ENCODE assay signal across 20 cellular contexts in genomic region chr15:70314652-70315051, GRCh38.
DNase-seq lines count a peak whose midpoint lies in the region; ATAC-seq and TF ChIP-seq lines count a peak whose summit lies in the region.
"Had no signal": no experiment of that assay in that cellular context is flagged by ENCODE, and none has a peak within 500 bp of the region (broad histone marks: within the 10 kb centered on the region; RNA-seq: fewer than 3 reads in every experiment).

No MANE protein-coding gene starts in this region.

- DNase-seq in H7 (peak; percentile 37), WTC11 (ENCODE audit: low spot score) (no peak), esophagus muscularis mucosa (ENCODE audit: extremely low spot score) (peak; percentile 53), mesothelial cell of epicardium (ENCODE audit: low spot score in 2 of 2, unreplicated experiment in 2 of 2) (no peak), NCI-H1092 treated with DMSO at 0.1 percent for 48 hours (lab: John Stamatoyannopoulos, UW) (no peak), GM19240 (ENCODE audit: insufficient read length, low spot score) (no peak)
- DNase-seq in activated CD4-positive, alpha-beta T cell treated with anti-CD3 and anti-CD28 coated beads for 36 hours = no peak
- DNase-seq: 8988T; Calu3; CD4-positive, alpha-beta memory T cell; DMS79 treated with DMSO at 0.1 percent for 48 hours; GF-D8; GOT3; KBM-7 had no signal

- H3K27me3 Mint-ChIP-seq in WTC11 (ENCODE audit: low read depth) = no peaks in the 10 kb centered on the region
- H3K27me3 Mint-ChIP-seq in mesothelial cell of epicardium (ENCODE audit: low read depth) = no peaks in the 10 kb centered on the region
- no peaks in the 10 kb centered on the region for H3K27me3 Mint-ChIP-seq in activated CD4-positive, alpha-beta T cell treated with anti-CD3 and anti-CD28 coated beads for 36 hours
- H3K27me3 Mint-ChIP-seq: CD4-positive, alpha-beta memory T cell had no signal

- TF ChIP-seq CTCF in WTC11 (IDR thresholded peaks at IDR 0.05) = no peak
- TF ChIP-seq CTCF in esophagus muscularis mucosa (IDR thresholded peaks at IDR 0.05) = no peak
- TF ChIP-seq CTCF in mesothelial cell of epicardium (IDR thresholded peaks at IDR 0.05; ENCODE audit: unreplicated experiment) = no peak

- ATAC-seq in WTC11 = peak; percentile 77
- no peak for ATAC-seq in activated CD4-positive, alpha-beta T cell treated with anti-CD3 and anti-CD28 coated beads for 36 hours
- ATAC-seq: HepG2 had no signal

- H3K36me3 Mint-ChIP-seq in WTC11 (no peaks in the 10 kb centered on the region; the same call in 1 of the 2 replicates), mesothelial cell of epicardium (peaks cover 2% of the 10 kb centered on the region)
- no peaks in the 10 kb centered on the region for H3K36me3 Mint-ChIP-seq in activated CD4-positive, alpha-beta T cell treated with anti-CD3 and anti-CD28 coated beads for 36 hours (ENCODE audit: low read depth)
- H3K36me3 Mint-ChIP-seq: CD4-positive, alpha-beta memory T cell; IgD-negative memory B cell had no signal

- H3K4me3 Mint-ChIP-seq in WTC11 (no peak overlapping the region), mesothelial cell of epicardium (no peak overlapping the region)
- H3K4me3 Mint-ChIP-seq in activated CD4-positive, alpha-beta T cell treated with anti-CD3 and anti-CD28 coated beads for 36 hours = no peak overlapping the region
- H3K4me3 Mint-ChIP-seq: CD14-positive monocyte; CD4-positive, alpha-beta memory T cell had no signal

- H3K9me3 ChIP-seq in esophagus muscularis mucosa = no peaks in the 10 kb centered on the region
- H3K9me3 ChIP-seq: BLaER1, HAP-1 had no signal

- CTCF ChIA-PET in WTC11 (lab: Charles Lee) = interaction anchor here (1.3 kb wide), 1 partner anchor 152 kb away, joined by 4 read pairs; no protein-coding TSS in a partner anchor
- CTCF ChIA-PET in activated CD4-positive, alpha-beta T cell treated with anti-CD3 and anti-CD28 coated beads for 36 hours (lab: Charles Lee) = no interaction called here

- POLR2A ChIA-PET in WTC11 (lab: Charles Lee) = no interaction called here
- POLR2A ChIA-PET in activated CD4-positive, alpha-beta T cell treated with anti-CD3 and anti-CD28 coated beads for 36 hours (lab: Charles Lee) = no interaction called here

- H3K9me3 Mint-ChIP-seq in WTC11 = 0 out of 2 replicates have a peak, but pooled peaks cover 3% of the 10 kb centered on the region
- peaks cover 5% of the 10 kb centered on the region for H3K9me3 Mint-ChIP-seq in mesothelial cell of epicardium
- no peaks in the 10 kb centered on the region for H3K9me3 Mint-ChIP-seq in activated CD4-positive, alpha-beta T cell treated with anti-CD3 and anti-CD28 coated beads for 36 hours (ENCODE audit: low read depth)
- H3K9me3 Mint-ChIP-seq: CD14-positive monocyte had no signal

- H3K27ac Mint-ChIP-seq in WTC11 = no peak overlapping the region
- no peak overlapping the region for H3K27ac Mint-ChIP-seq in mesothelial cell of epicardium
- no peak overlapping the region for H3K27ac Mint-ChIP-seq in activated CD4-positive, alpha-beta T cell treated with anti-CD3 and anti-CD28 coated beads for 36 hours
- H3K27ac Mint-ChIP-seq: CD14-positive monocyte; CD4-positive, alpha-beta memory T cell; IgD-negative memory B cell had no signal

- H3K36me3 ChIP-seq in H7 (replicated peaks; ENCODE audit: control insufficient read depth, insufficient read depth, low read length) (no peaks in the 10 kb centered on the region), esophagus muscularis mucosa (no peaks in the 10 kb centered on the region)
- H3K36me3 ChIP-seq: BLaER1, HAP-1 had no signal

- intact Hi-C loops in esophagus muscularis mucosa (cut with DNase I) = loop anchor here (5.0 kb wide), 1 partner anchor 42 kb away; no protein-coding TSS in a partner anchor
- intact Hi-C loops in activated CD4-positive, alpha-beta T cell treated with anti-CD3 and anti-CD28 coated beads for 36 hours (cut with DNase I, micrococcal nuclease) = no loop called here

- WGBS in esophagus muscularis mucosa = 91% methylated on average over 3 of the region's 3 CpGs

- TF ChIP-seq EP300 in esophagus muscularis mucosa (IDR thresholded peaks at IDR 0.05) = no peak

- H3K27ac ChIP-seq in esophagus muscularis mucosa (replicated peaks in 1 of 4) = no peak overlapping the region
- H3K27ac ChIP-seq: BLaER1, HL-60 had no signal

- H3K27me3 ChIP-seq in H7 (ENCODE audit: control insufficient read depth, insufficient read depth, low read length) (no peaks in the 10 kb centered on the region), esophagus muscularis mucosa (no peaks in the 10 kb centered on the region)
- H3K27me3 ChIP-seq: BLaER1 had no signal

- peaks cover 0 to 11% (median 5%) of the 10 kb centered on the region in 4 donors for H3K4me1 ChIP-seq in esophagus muscularis mucosa
- H3K4me1 ChIP-seq: HAP-1 had no signal

- peaks cover 18% of the 10 kb centered on the region for H3K4me1 Mint-ChIP-seq in WTC11
- peaks cover 39% of the 10 kb centered on the region for H3K4me1 Mint-ChIP-seq in mesothelial cell of epicardium
- no peaks in the 10 kb centered on the region for H3K4me1 Mint-ChIP-seq in activated CD4-positive, alpha-beta T cell treated with anti-CD3 and anti-CD28 coated beads for 36 hours

- H3K4me3 ChIP-seq in H7 (ENCODE audit: insufficient read depth, low read depth, low read length) (no peak overlapping the region), esophagus muscularis mucosa (no peak overlapping the region)
- H3K4me3 ChIP-seq: BLaER1, HAP-1 had no signal

- no peak for TF ChIP-seq POLR2A in esophagus muscularis mucosa (IDR thresholded peaks at IDR 0.05; ENCODE audit: low read depth)

TF ChIP-seq in WTC11, 78 proteins besides CTCF, POLR2A, EP300 and RAD21:
- no peak for TF ChIP-seq SMAD4 (CRISPR knock-in tag; IDR thresholded peaks at IDR 0.05)
- TF ChIP-seq ELF4 (CRISPR knock-in tag; IDR thresholded peaks at IDR 0.05; ENCODE audit: low read depth) = no peak
- TF ChIP-seq CBFB (CRISPR knock-in tag; IDR thresholded peaks at IDR 0.05; ENCODE audit: low read depth) = no peak
- peak; percentile 77; the same call in 1 of the 2 replicates for TF ChIP-seq ZNF317 (CRISPR knock-in tag; IDR thresholded peaks at IDR 0.05; ENCODE audit: borderline replicate concordance, low read depth)
TF ChIP-seq in WTC11: peak in this region for 1.

Comparison
In these comparisons a context has a peak if more than half of its experiments do, and no peak if none do; other contexts are left out.
1. DNase-seq: peak in H7 (single experiment) and esophagus muscularis mucosa (single experiment); none in WTC11 (single experiment), mesothelial cell of epicardium (0 of 2), NCI-H1092 treated with DMSO at 0.1 percent for 48 hours (single experiment), activated CD4-positive, alpha-beta T cell treated with anti-CD3 and anti-CD28 coated beads for 36 hours (single experiment) and GM19240 (single experiment).